ENCODE assay signal across 8 cellular contexts in the genomic region with DNA sequence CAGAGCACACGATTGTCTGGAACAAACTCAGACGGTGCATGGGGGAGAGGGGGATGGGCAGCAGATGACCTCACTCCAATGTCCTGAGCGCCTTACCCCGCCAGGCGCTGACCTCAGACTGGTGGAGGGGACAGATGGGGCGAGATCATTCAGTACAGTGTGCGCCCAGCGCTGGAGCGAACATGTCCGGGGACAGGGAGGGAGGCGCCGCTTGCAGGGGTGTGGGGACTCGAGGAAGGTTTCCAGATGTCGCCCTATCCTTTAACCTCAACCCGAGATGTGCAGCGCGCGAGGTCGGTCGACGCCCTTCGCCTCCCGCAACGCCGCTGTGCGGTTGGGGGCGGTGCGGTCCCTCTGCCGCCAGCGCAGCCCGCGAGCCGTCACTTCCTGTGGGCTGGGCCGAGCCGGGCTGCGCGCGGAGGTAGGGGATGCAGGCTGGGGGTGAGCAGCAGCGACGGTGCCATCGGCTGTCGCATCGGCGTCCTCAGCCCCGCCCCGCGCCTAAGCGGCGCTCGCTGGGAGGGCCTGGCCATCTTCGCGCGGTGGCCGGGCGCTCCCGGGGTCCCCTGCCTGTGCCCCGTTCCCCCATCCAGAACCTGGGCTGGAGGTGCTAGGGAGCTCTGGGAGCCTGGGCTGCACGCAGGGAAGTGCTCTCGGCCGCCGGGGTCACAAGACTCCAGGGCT. TPM values are rescaled to one million over a fixed set of nuclear protein-coding genes. Genes with fewer than 3 reads are reported as not detected.
DNase-seq lines count a peak whose midpoint lies in the region; ATAC-seq and TF ChIP-seq lines count a peak whose summit lies in the region.

No MANE protein-coding gene starts in this region.

- H3K27me3 Mint-ChIP-seq in CD14-positive monocyte (ENCODE audit: low read depth in 3 of 3): peaks cover 55 to 74% (median 73%) of the 10 kb centered on the region in 3 donors
- peaks cover 23% of the 10 kb centered on the region for H3K27me3 Mint-ChIP-seq in H9 (ENCODE audit: low read depth)
- peaks cover 12% of the 10 kb centered on the region for H3K27me3 Mint-ChIP-seq in activated CD8-positive, alpha-beta T cell treated with anti-CD3 and anti-CD28 coated beads for 36 hours

- TF ChIP-seq CTCF in CD14-positive monocyte (IDR thresholded peaks at IDR 0.05) (no peak), H9 (conservative IDR thresholded peaks at IDR 0.05) (peak; percentile 24; the same call in 2 of the 3 replicates), lung (IDR thresholded peaks at IDR 0.05; ENCODE audit: control extremely low read depth, extremely low read depth) (no peak)
- no peak for TF ChIP-seq CTCF in activated CD8-positive, alpha-beta T cell treated with anti-CD3 and anti-CD28 coated beads for 36 hours (IDR thresholded peaks at IDR 0.05)

- H4K5ac ChIP-seq in H9 (ENCODE audit: insufficient read length, low read depth, low read length): no peak overlapping the region

- no peak overlapping the region for H4K91ac ChIP-seq in H9 (ENCODE audit: insufficient read length, low read depth, low read length)

- H3K27ac Mint-ChIP-seq in CD14-positive monocyte (peak overlapping the region in 5 of 7 donors; percentile 21 to 81 (median 37)), H9 (peak overlapping the region in 2 of 3 experiments; percentile 93 to 97; a peak in 4 of 7 replicates)
- H3K27ac Mint-ChIP-seq in activated CD8-positive, alpha-beta T cell treated with anti-CD3 and anti-CD28 coated beads for 36 hours: peak overlapping the region; percentile 67

- H2BK12ac ChIP-seq in H9 (ENCODE audit: insufficient read length, low read depth, low read length): no peak overlapping the region

- H3K4me1 Mint-ChIP-seq in CD14-positive monocyte (peaks cover 31% of the 10 kb centered on the region), H9 (peaks cover 11 to 14% of the 10 kb centered on the region in 2 experiments)
- H3K4me1 Mint-ChIP-seq in activated CD8-positive, alpha-beta T cell treated with anti-CD3 and anti-CD28 coated beads for 36 hours (ENCODE audit: low read depth): peaks cover 19% of the 10 kb centered on the region

- DNase-seq in CD14-positive monocyte (ENCODE audit: low spot score): no peak
- peak; percentile 96 for DNase-seq in H9
- peak; percentile 49 for DNase-seq in NCI-H524 treated with DMSO at 0.1 percent for 48 hours (lab: John Stamatoyannopoulos, UW)
- peak; percentile 83 for DNase-seq in activated CD8-positive, alpha-beta T cell treated with anti-CD3 and anti-CD28 coated beads for 36 hours
- peak; percentile 78 for DNase-seq in effector CD4-positive, alpha-beta T cell
- DNase-seq in lung (ENCODE audit: low spot score): peak; percentile 72
- peak; percentile 55 to 77 (median 56) for DNase-seq in stimulated activated CD4-positive, alpha-beta T cell treated with anti-CD3 and anti-CD28 coated beads, TNF-alpha, amount 100 ng/mL, for 24 hours (ENCODE audit: low read depth in 3 of 3)

- no peak overlapping the region for H2BK15ac ChIP-seq in H9 (ENCODE audit: low read depth, low read length)

- H3K36me3 ChIP-seq in lung (ENCODE audit: control insufficient read depth in 2 of 2, insufficient read depth in 2 of 2, low read length in 2 of 2): no peaks in the 10 kb centered on the region

- H2BK120ac ChIP-seq in H9 (ENCODE audit: low read depth, low read length, poor library complexity, severe bottlenecking): no peak overlapping the region

- H2AFZ ChIP-seq in H9 (ENCODE audit: low read length): no peak overlapping the region

- no peak overlapping the region for H2BK20ac ChIP-seq in H9 (ENCODE audit: low read depth, low read length, poor library complexity, severe bottlenecking)

- peaks cover 10% of the 10 kb centered on the region for H3K23me2 ChIP-seq in H9 (ENCODE audit: insufficient read length, low read depth, low read length, poor library complexity, severe bottlenecking)

- H3K4me1 ChIP-seq in H9 (ENCODE audit: insufficient read depth, low read length): peaks cover 3% of the 10 kb centered on the region; the same call in 1 of the 2 replicates
- H3K4me1 ChIP-seq in lung (ENCODE audit: control insufficient read depth in 2 of 2, insufficient read depth in 2 of 2, low read length in 2 of 2): peaks cover 0 to 11% of the 10 kb centered on the region in 2 donors

- H3K9me3 Mint-ChIP-seq in CD14-positive monocyte (peaks cover 0 to 12% (median 3%) of the 10 kb centered on the region in 7 donors), H9 (no peaks in the 10 kb centered on the region; a peak in 2 of 5 replicates)
- no peaks in the 10 kb centered on the region for H3K9me3 Mint-ChIP-seq in activated CD8-positive, alpha-beta T cell treated with anti-CD3 and anti-CD28 coated beads for 36 hours

- intact Hi-C loops in CD14-positive monocyte (cut with micrococcal nuclease): loop anchor here in 1 of 2 donors (10.0 kb wide), 1 partner anchor 53 kb away; no protein-coding TSS in a partner anchor
- intact Hi-C loops in activated CD8-positive, alpha-beta T cell treated with anti-CD3 and anti-CD28 coated beads for 36 hours (cut with micrococcal nuclease): no loop called here

- H3K4me2 ChIP-seq in H9 (ENCODE audit: insufficient read depth, insufficient read length, low read length): peak overlapping the region; percentile 88

- CTCF ChIA-PET in activated CD8-positive, alpha-beta T cell treated with anti-CD3 and anti-CD28 coated beads for 36 hours (lab: Charles Lee): interaction anchor here (1.3 to 4.2 kb wide), 3 partner anchors 20 to 149 kb away, joined by 3 to 19 read pairs (median 5); no protein-coding TSS in a partner anchor

- no peaks in the 10 kb centered on the region for H3K79me2 ChIP-seq in H9 (ENCODE audit: insufficient read depth, low read length)

- H4K20me1 ChIP-seq in H9 (ENCODE audit: control insufficient read depth, insufficient read depth, insufficient read length): no peaks in the 10 kb centered on the region

- H2AK5ac ChIP-seq in H9 (ENCODE audit: insufficient read length, low read length): no peak overlapping the region

- H3T11ph ChIP-seq in H9 (ENCODE audit: low read length): no peak overlapping the region

- peak overlapping the region; percentile 79 to 92 for H3K4me3 Mint-ChIP-seq in CD14-positive monocyte
- H3K4me3 Mint-ChIP-seq in H9: peak overlapping the region; percentile 80 to 90
- peak overlapping the region; percentile 80 for H3K4me3 Mint-ChIP-seq in activated CD8-positive, alpha-beta T cell treated with anti-CD3 and anti-CD28 coated beads for 36 hours

- H3K36me3 Mint-ChIP-seq in CD14-positive monocyte: peaks cover 0 to 2% of the 10 kb centered on the region in 2 donors
- no peaks in the 10 kb centered on the region for H3K36me3 Mint-ChIP-seq in H9 (ENCODE audit: insufficient read depth in 1 of 3, low read depth in 3 of 3)
- H3K36me3 Mint-ChIP-seq in activated CD8-positive, alpha-beta T cell treated with anti-CD3 and anti-CD28 coated beads for 36 hours (ENCODE audit: low read depth): no peaks in the 10 kb centered on the region

- POLR2A ChIA-PET in activated CD8-positive, alpha-beta T cell treated with anti-CD3 and anti-CD28 coated beads for 36 hours (lab: Charles Lee): interaction anchor here (1.4 kb wide), 2 partner anchors 10 to 31 kb away, joined by 3 to 6 read pairs; a partner anchor contains a TSS

- H3K56ac ChIP-seq in H9 (ENCODE audit: insufficient read length, low read depth, low read length): no peak overlapping the region

- no peak overlapping the region for H2BK5ac ChIP-seq in H9 (ENCODE audit: insufficient read length, low read length)

- H3K27me3 ChIP-seq in H9 (ENCODE audit: insufficient read depth, low read length): no peaks in the 10 kb centered on the region
- no peaks in the 10 kb centered on the region for H3K27me3 ChIP-seq in lung (ENCODE audit: control insufficient read depth, insufficient read depth)

- peak overlapping the region; percentile 84 for H3K9ac ChIP-seq in H9 (ENCODE audit: extremely low read depth, insufficient read length, low read length)

- H3K9me3 ChIP-seq in H9 (ENCODE audit: control insufficient read depth, low read depth, low read length) (no peaks in the 10 kb centered on the region), lung (ENCODE audit: control insufficient read depth in 2 of 2, insufficient read depth in 1 of 2, low read length in 1 of 2) (no peaks in the 10 kb centered on the region)

- peak overlapping the region; percentile 90 for H3K14ac ChIP-seq in H9 (ENCODE audit: insufficient read depth, low read length)

- no peak overlapping the region for H3K23ac ChIP-seq in H9 (ENCODE audit: insufficient read length, low read depth, low read length)

- no CpG with 5 or more reads among the region's 61 CpGs for WGBS in H9 (ENCODE audit: extremely low coverage, insufficient read length, low lambda C conversion rate)
- WGBS in lung, 2 donors: 0 to 1% methylated on average over 51 to 61 of the region's 61 CpGs

- no peak overlapping the region for H4K8ac ChIP-seq in H9 (replicated peaks; ENCODE audit: insufficient read length, low read depth, low read length)

- H3K79me1 ChIP-seq in H9 (ENCODE audit: insufficient read depth, low read depth, low read length, poor library complexity, severe bottlenecking): no peaks in the 10 kb centered on the region

- H3K4ac ChIP-seq in H9 (ENCODE audit: low read depth, low read length): no peak overlapping the region

- H3K4me3 ChIP-seq in lung: peak overlapping the region; percentile 57

- H3K27ac ChIP-seq in H9 (ENCODE audit: insufficient read length, low read depth, low read length): no peak overlapping the region
- peak overlapping the region; percentile 95 to 97 for H3K27ac ChIP-seq in lung (ENCODE audit: low read depth in 1 of 2, low read length in 1 of 2)

- peak; percentile 94 for ATAC-seq in activated CD8-positive, alpha-beta T cell treated with anti-CD3 and anti-CD28 coated beads for 36 hours
- ATAC-seq in lung (ENCODE audit: insufficient read depth, low FRiP score) (peak; percentile 85), HG03469 (IDR thresholded peaks at IDR 0.05; ENCODE audit: unreplicated experiment) (no peak)

- H3K18ac ChIP-seq in H9 (ENCODE audit: insufficient read length, low read depth, low read length): peak overlapping the region; percentile 69

RNA-seq across cellular contexts. Expression of a gene that starts 5.3 kb away (rescaled TPM):
- polyA plus RNA-seq in CD14-positive monocyte: not detected
- total RNA-seq in H9 (2021): 23.3 and 24.0 TPM in 2 replicates
- total RNA-seq in activated CD8-positive, alpha-beta T cell treated with anti-CD3 and anti-CD28 coated beads for 36 hours: under 1 TPM; 0.59 to 0.94 TPM
- 10 to 100 TPM; 11.5 to 19.0 TPM for total RNA-seq in lung
- 10 to 100 TPM in 1 of 2 donors, 1 to 10 TPM in 1; 8.5 to 10.9 TPM for polyA plus RNA-seq in lung

RNA-seq across cellular contexts. Expression of a gene that starts 9.6 kb away (rescaled TPM):
- polyA plus RNA-seq in CD14-positive monocyte (not detected), lung (10 to 100 TPM; 15.2 to 23.7 TPM)
- total RNA-seq in H9 (2021) (12.7 and 13.9 TPM in 2 replicates), lung (10 to 100 TPM; 34.8 to 42.1 TPM)
- total RNA-seq in activated CD8-positive, alpha-beta T cell treated with anti-CD3 and anti-CD28 coated beads for 36 hours: 1 to 10 TPM; 1.4 to 1.7 TPM

RNA-seq across cellular contexts. Expression of a gene that starts 30.3 kb away (rescaled TPM):
- polyA plus RNA-seq in CD14-positive monocyte: 10 to 100 TPM; 44.4 to 52.6 TPM
- total RNA-seq in H9 (2021): 41.0 and 43.2 TPM in 2 replicates
- total RNA-seq in activated CD8-positive, alpha-beta T cell treated with anti-CD3 and anti-CD28 coated beads for 36 hours: 10 to 100 TPM; 53.6 to 62.4 TPM
- 10 to 100 TPM; 14.7 to 33.1 TPM for total RNA-seq in lung
- polyA plus RNA-seq in lung: 10 to 100 TPM; 38.3 to 55.5 TPM

RNA-seq across cellular contexts. Expression of a gene that starts 46.4 kb away (rescaled TPM):
- polyA plus RNA-seq in CD14-positive monocyte (not detected), lung (not detected)
- total RNA-seq in H9 (2021) (not detected in 2 replicates), lung (not detected)
- total RNA-seq in activated CD8-positive, alpha-beta T cell treated with anti-CD3 and anti-CD28 coated beads for 36 hours: not detected

RNA-seq across cellular contexts. Expression of a gene that starts 58.0 kb away (rescaled TPM):
- not detected for polyA plus RNA-seq in CD14-positive monocyte
- total RNA-seq in H9 (2021): 0.11 TPM in 1 of 2 replicates, not detected in the other
- not detected for total RNA-seq in activated CD8-positive, alpha-beta T cell treated with anti-CD3 and anti-CD28 coated beads for 36 hours
- not detected for total RNA-seq in lung
- not detected for polyA plus RNA-seq in lung

Comparison
In these comparisons a context has a peak if more than half of its experiments do, and no peak if none do; other contexts are left out.
1. H3K27ac Mint-ChIP-seq: peak in every context shown above with its lines; median percentile 95 in H9; 67 in activated CD8-positive, alpha-beta T cell treated with anti-CD3 and anti-CD28 coated beads for 36 hours; 37 in CD14-positive monocyte.
2. RNA of a gene that starts 5.3 kb away (total RNA-seq): 23.3 to 24.0 TPM in H9 and 11.5 to 19.0 TPM in lung; 0.59 to 0.94 TPM in activated CD8-positive, alpha-beta T cell treated with anti-CD3 and anti-CD28 coated beads for 36 hours; every median in the first group is over 4 times any median in the second.
3. Peak in every context shown above with its lines, with median percentiles within 50 percentile points of each other: H3K4me3 Mint-ChIP-seq.